In the genomic region with DNA sequence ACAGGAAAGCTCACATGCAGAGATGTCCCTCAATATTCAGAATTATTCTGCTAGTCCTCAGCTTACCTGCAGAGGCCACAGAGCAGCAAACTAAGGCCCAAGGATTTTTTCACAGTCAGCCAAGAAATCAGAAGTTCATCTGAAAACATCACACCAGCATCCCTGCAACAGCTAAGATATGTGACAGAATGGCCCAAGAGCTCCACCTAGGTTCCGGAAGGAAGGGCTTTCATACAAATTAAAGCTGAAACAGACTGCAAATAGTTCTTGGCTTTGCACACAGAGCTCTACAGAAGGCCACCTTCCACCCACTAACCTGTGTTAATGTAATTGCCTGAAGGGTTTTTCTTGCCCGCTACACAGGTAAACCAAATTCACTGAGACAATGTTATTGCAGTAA, we compare ENCODE assay signal across 14 cellular contexts.
"Had no signal": no experiment of that assay in that cellular context is flagged by ENCODE, and none has a peak within 500 bp of the region (broad histone marks: within the 10 kb centered on the region; RNA-seq: fewer than 3 reads in every experiment).

No MANE protein-coding gene starts in this region.

- H3K27ac ChIP-seq: coronary artery, lower lobe of right lung, neutrophil, right atrium auricular region, thyroid gland, WERI-Rb-1 had no signal

- H3K36me3 ChIP-seq: lower lobe of right lung, neutrophil, right atrium auricular region, thyroid gland, WERI-Rb-1 had no signal

- DNase-seq: activated CD4-positive, alpha-beta T cell treated with anti-CD3 and anti-CD28 coated beads for 4 hours; activated naive CD4-positive, alpha-beta T cell treated with anti-CD3 and anti-CD28 coated beads for 36 hours; effector CD4-positive, alpha-beta T cell; hippocampal formation; lower lobe of right lung; naive thymus-derived CD4-positive, alpha-beta T cell; posterior cingulate gyrus; small intestine; T1000; thyroid gland; WERI-Rb-1 had no signal

- H3K9me3 ChIP-seq: lower lobe of right lung, neutrophil, thyroid gland had no signal

- H3K4me3 ChIP-seq: coronary artery, lower lobe of right lung, right atrium auricular region, thyroid gland had no signal

- H3K27me3 ChIP-seq: neutrophil, right atrium auricular region, thyroid gland had no signal

- ATAC-seq: lower lobe of right lung; naive thymus-derived CD4-positive, alpha-beta T cell had no signal
